Comparison of ENCODE assay signal across 1 cellular context in the genomic region with DNA sequence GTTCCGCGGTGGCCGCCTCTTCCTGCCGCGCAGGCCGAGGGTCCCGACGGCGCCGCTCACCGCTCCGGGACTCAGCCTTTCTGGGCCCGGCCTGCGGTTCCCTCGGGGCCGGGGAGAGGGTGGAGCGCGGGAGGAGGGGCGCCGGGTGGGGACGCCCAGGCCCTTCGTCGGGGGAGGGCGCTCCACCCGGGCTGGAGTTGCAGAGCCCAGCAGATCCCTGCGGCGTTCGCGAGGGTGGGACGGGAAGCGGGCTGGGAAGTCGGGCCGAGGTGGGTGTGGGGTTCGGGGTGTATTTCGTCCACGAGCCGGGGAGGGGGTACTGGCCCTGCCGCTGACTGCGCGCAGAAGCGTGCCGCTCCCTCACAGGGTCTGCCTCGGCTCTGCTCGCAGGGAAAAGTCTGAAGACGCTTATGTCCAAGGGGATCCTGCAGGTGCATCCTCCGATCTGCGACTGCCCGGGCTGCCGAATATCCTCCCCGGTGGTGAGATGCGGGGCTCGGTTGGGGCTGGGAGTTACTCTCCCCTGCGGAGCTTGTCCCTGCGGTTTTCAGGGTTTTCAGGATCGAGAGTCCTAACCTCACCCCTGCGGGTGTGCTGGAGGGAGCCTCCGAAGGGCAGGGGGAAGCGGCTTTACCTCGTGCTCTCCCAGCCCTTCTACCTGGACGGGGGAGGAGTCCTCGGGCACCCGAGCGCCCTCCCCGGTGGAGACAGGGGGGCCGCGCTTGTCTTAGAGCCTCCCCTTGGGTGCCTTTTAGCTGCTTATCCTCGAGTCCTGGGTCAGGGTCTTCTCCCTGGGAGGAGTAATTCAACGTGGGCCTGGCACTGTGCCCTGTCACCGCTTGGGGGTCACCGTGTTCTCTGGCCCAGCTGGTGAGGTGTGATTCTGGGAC.
TF ChIP-seq lines count a peak whose summit lies in the region.

No MANE protein-coding gene starts in this region.

TF ChIP-seq in HEK293, 187 proteins besides CTCF, POLR2A, EP300 and RAD21 (continued from another document):
- peak; percentile 61 for TF ChIP-seq KLF9 (tag by site-specific recombination; IDR thresholded peaks at IDR 0.05; ENCODE audit: low read depth)
- no peak for TF ChIP-seq ZSCAN16 (tag by site-specific recombination; IDR thresholded peaks at IDR 0.05)
- TF ChIP-seq ZNF843 (tag by site-specific recombination; IDR thresholded peaks at IDR 0.05) = peak; percentile 57; the same call in 1 of the 2 replicates
- TF ChIP-seq INSM2 (tag by site-specific recombination; IDR thresholded peaks at IDR 0.05) = no peak
- no peak for TF ChIP-seq ZNF830 (tag by site-specific recombination; IDR thresholded peaks at IDR 0.05; ENCODE audit: low read depth)
- no peak for TF ChIP-seq ZNF785 (tag by site-specific recombination; IDR thresholded peaks at IDR 0.05)
- TF ChIP-seq ZNF549 (tag by site-specific recombination; IDR thresholded peaks at IDR 0.05) = no peak
- no peak for TF ChIP-seq ZNF133 (tag by site-specific recombination; IDR thresholded peaks at IDR 0.05)
- no peak for TF ChIP-seq ZNF274 (IDR thresholded peaks at IDR 0.05; ENCODE audit: low read length)
- no peak for TF ChIP-seq ZNF274 (tag by site-specific recombination; IDR thresholded peaks at IDR 0.05; ENCODE audit: borderline replicate concordance)
- TF ChIP-seq ZNF558 (tag by site-specific recombination; IDR thresholded peaks at IDR 0.05) = no peak
- no peak for TF ChIP-seq PRDM6 (tag by site-specific recombination; IDR thresholded peaks at IDR 0.05)
- TF ChIP-seq ZNF776 (tag by site-specific recombination; IDR thresholded peaks at IDR 0.05; ENCODE audit: borderline replicate concordance) = no peak
- TF ChIP-seq ZNF211 (tag by site-specific recombination; IDR thresholded peaks at IDR 0.05; ENCODE audit: low read depth) = no peak
